Comparison of ENCODE assay signal across 16 cellular contexts in the genomic region with DNA sequence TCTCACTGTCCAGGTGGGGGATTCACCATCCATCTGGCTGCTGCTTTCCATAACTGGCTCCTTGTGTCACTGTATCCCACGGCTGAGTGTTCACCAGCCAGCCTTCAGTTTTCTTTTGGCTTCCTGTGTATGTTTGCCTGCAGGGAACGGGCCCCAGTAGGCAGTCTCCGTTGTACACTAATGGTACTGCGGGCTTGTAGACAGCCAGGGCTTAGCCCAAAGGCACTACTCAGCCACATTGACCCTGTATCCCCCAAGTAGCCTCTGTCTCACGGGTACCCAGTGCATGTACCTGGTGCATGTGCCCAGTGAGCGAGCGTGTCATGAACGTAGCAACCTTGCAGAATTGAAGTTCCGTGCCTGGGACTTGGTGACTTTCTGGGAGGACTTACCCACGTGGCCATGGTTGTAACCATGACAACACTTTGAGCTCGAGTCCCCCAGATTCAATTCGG. TPM values are rescaled to one million over a fixed set of nuclear protein-coding genes. Genes with fewer than 3 reads are reported as not detected.
DNase-seq lines count a peak whose midpoint lies in the region; ATAC-seq, FAIRE-seq and TF ChIP-seq lines count a peak whose summit lies in the region.
"Had no signal": no experiment of that assay in that cellular context is flagged by ENCODE, and none has a peak within 500 bp of the region (broad histone marks: within the 10 kb centered on the region; RNA-seq: fewer than 3 reads in every experiment).

No MANE protein-coding gene starts in this region.

- RAD21 ChIA-PET in GM12878 (lab: Charles Lee; ENCODE audit: unreplicated experiment) = interaction anchor here (1.9 kb wide), 1 partner anchor 193 kb away, joined by 18 read pairs; no protein-coding TSS in a partner anchor

- H2AFZ ChIP-seq in GM12878 (ENCODE audit: control insufficient read depth, low read depth, low read length) (no peak overlapping the region), neuronal stem cell (ENCODE audit: low read length) (no peak overlapping the region)

- peak in 1 of 2 experiments; percentile 58 for DNase-seq in A549 (ENCODE audit: low read depth in 1 of 2, low spot score in 1 of 2)
- peak; percentile 30 for DNase-seq in ELR (ENCODE audit: low read depth)
- DNase-seq in GM12878 (ENCODE audit: low read depth, low spot score) = no peak
- no peak for DNase-seq in neuronal stem cell (ENCODE audit: low spot score)
- DNase-seq in D721Med (ENCODE audit: insufficient read length, low spot score) = no peak
- DNase-seq in NCI-H510A (lab: John Stamatoyannopoulos, UW) = no peak
- DNase-seq: activated CD4-positive, alpha-beta T cell treated with anti-CD3 and anti-CD28 coated beads, Interleukin-2, amount 50 U/mL, for 1 hour; activated effector memory CD4-positive, alpha-beta T cell treated with anti-CD3 and anti-CD28 coated beads, Interleukin-2, amount 50 U/mL, for 16 hours; brain microvascular endothelial cell; effector memory CD4-positive, alpha-beta T cell; pancreas; RPMI8226; T-helper 9 cell had no signal

- BruUV-seq in GM12878 (replicated peaks; lab: Mats Ljungman, UMichigan) = no TSS peak

- peaks cover 11% of the 10 kb centered on the region for H3K79me1 ChIP-seq in neuronal stem cell (ENCODE audit: low read depth, low read length)

- peak overlapping the region; percentile 49 for H2BK15ac ChIP-seq in neuronal stem cell (ENCODE audit: low read length)

- ATAC-seq in A549 (peak; percentile 10 to 33; a peak in 5 of 6 replicates), GM12878 (peak; percentile 10), HG02588 (IDR thresholded peaks at IDR 0.05; ENCODE audit: unreplicated experiment) (no peak), GM19455 (IDR thresholded peaks at IDR 0.05; ENCODE audit: unreplicated experiment) (no peak)
- ATAC-seq: pancreas had no signal

- peak overlapping the region; percentile 44 for H3K18ac ChIP-seq in neuronal stem cell (ENCODE audit: low read length)

- H4K91ac ChIP-seq in neuronal stem cell (ENCODE audit: low read depth, low read length, poor library complexity) = no peak overlapping the region

- H3K4ac ChIP-seq in neuronal stem cell (ENCODE audit: low read length) = no peak overlapping the region

- peak overlapping the region; percentile 56 for H4K8ac ChIP-seq in neuronal stem cell (ENCODE audit: low read depth, low read length)

- peak overlapping the region; percentile 33 for H3K4me3 ChIP-seq in A549
- no peak overlapping the region for H3K4me3 ChIP-seq in GM12878
- H3K4me3 ChIP-seq in neuronal stem cell (ENCODE audit: low read length in 2 of 2) = no peak overlapping the region
- H3K4me3 ChIP-seq: pancreas, tibial nerve had no signal

- TF ChIP-seq EP300 in A549 (IDR thresholded peaks at IDR 0.05) (no peak), GM12878 (IDR thresholded peaks at IDR 0.05; ENCODE audit: borderline replicate concordance in 1 of 2, control insufficient read depth in 1 of 2, low read depth in 2 of 2, low read length in 2 of 2) (no peak)

- peak overlapping the region; percentile 73 to 82 for H3K27ac ChIP-seq in A549
- H3K27ac ChIP-seq in GM12878 (ENCODE audit: control insufficient read depth, insufficient read depth) = no peak overlapping the region
- H3K27ac ChIP-seq in neuronal stem cell (replicated peaks; ENCODE audit: low read length) = no peak overlapping the region
- H3K27ac ChIP-seq: brain microvascular endothelial cell, pancreas, tibial nerve had no signal

- in situ Hi-C loops in GM12878 (cut with MboI) = no loop called here

- H4K20me1 ChIP-seq in GM12878 (ENCODE audit: control insufficient read depth, insufficient read depth) = peaks cover 13% of the 10 kb centered on the region; the same call in 1 of the 2 replicates

- TF ChIP-seq RAD21 in A549 (conservative IDR thresholded peaks at IDR 0.05 in 1 of 2, IDR thresholded peaks at IDR 0.05 in 1 of 2) = no peak
- no peak for TF ChIP-seq RAD21 in GM12878 (IDR thresholded peaks at IDR 0.05; ENCODE audit: insufficient read depth, low read depth, low read length)

- peaks cover 61% of the 10 kb centered on the region for H3K4me1 ChIP-seq in A549
- H3K4me1 ChIP-seq in GM12878 (ENCODE audit: control insufficient read depth, insufficient read depth, low read length) = peaks cover 6% of the 10 kb centered on the region; the same call in 1 of the 2 replicates
- peaks cover 23 to 25% of the 10 kb centered on the region in 2 donors for H3K4me1 ChIP-seq in neuronal stem cell (ENCODE audit: control insufficient read depth in 2 of 2, insufficient read depth in 1 of 2, low read depth in 1 of 2, low read length in 2 of 2)

- TF ChIP-seq CTCF in A549 (IDR thresholded peaks at IDR 0.05) = no peak
- no peak for TF ChIP-seq CTCF in GM12878 (IDR thresholded peaks at IDR 0.05 in 2 of 3, conservative IDR thresholded peaks at IDR 0.05 in 1 of 3; ENCODE audit: control insufficient read depth in 2 of 3, extremely low read depth in 1 of 3, insufficient read depth in 1 of 3, low read depth in 3 of 3, low read length in 3 of 3)
- no peak for TF ChIP-seq CTCF in D721Med (IDR thresholded peaks at IDR 0.05; ENCODE audit: insufficient read depth, missing control alignments)

- H3K23ac ChIP-seq in neuronal stem cell (ENCODE audit: low read depth, low read length, poor library complexity) = peak overlapping the region; percentile 75

- no peak overlapping the region for H2BK120ac ChIP-seq in neuronal stem cell (ENCODE audit: low read depth, low read length)

- peaks cover 6% of the 10 kb centered on the region for H3K79me2 ChIP-seq in GM12878 (ENCODE audit: control insufficient read depth, insufficient read depth, low read length)

- H3K36me3 ChIP-seq in GM12878 (ENCODE audit: control insufficient read depth in 2 of 2, insufficient read depth in 2 of 2, low read length in 1 of 2) (peaks cover 0 to 6% of the 10 kb centered on the region in 2 experiments; a peak in 3 of 4 replicates), neuronal stem cell (replicated peaks in 1 of 2; ENCODE audit: control insufficient read depth in 2 of 2, insufficient read depth in 2 of 2, low read length in 2 of 2) (peaks cover 7 to 18% of the 10 kb centered on the region in 2 donors)
- H3K36me3 ChIP-seq: brain microvascular endothelial cell had no signal

- peak overlapping the region; percentile 17 for H3K14ac ChIP-seq in neuronal stem cell (ENCODE audit: low read length)

- no peak overlapping the region for H2BK5ac ChIP-seq in neuronal stem cell (ENCODE audit: low read length)

- H2AK5ac ChIP-seq in neuronal stem cell (ENCODE audit: low read depth, low read length) = peak overlapping the region; percentile 14

- POLR2A ChIA-PET in A549 (lab: Yijun Ruan, JAX) = interaction anchor here (2.0 kb wide), 1 partner anchor 9 kb away, joined by 5 read pairs; no protein-coding TSS in a partner anchor
- POLR2A ChIA-PET in GM12878 (lab: Charles Lee) = interaction anchor here (0.6 kb wide), 1 partner anchor 59 kb away, joined by 4 read pairs; no protein-coding TSS in a partner anchor

- H3K4me2 ChIP-seq in A549 = peak overlapping the region; percentile 79
- H3K4me2 ChIP-seq in GM12878 (ENCODE audit: control insufficient read depth, insufficient read depth) = no peak overlapping the region
- no peak overlapping the region for H3K4me2 ChIP-seq in neuronal stem cell (ENCODE audit: insufficient read depth, low read length, poor library complexity, severe bottlenecking)

- FAIRE-seq in A549 (lab: Jason Lieb, UNC) (no peak), GM12878 (lab: Jason Lieb, UNC) (no peak), D721Med (lab: Jason Lieb, UNC) (no peak)
- FAIRE-seq: pancreas had no signal

- no peak overlapping the region for H2BK12ac ChIP-seq in neuronal stem cell (ENCODE audit: low read length)

- WGBS in A549 (ENCODE audit: missing lambda C conversion rate) = 4% methylated on average over 12 of the region's 12 CpGs
- WGBS in GM12878 (ENCODE audit: insufficient coverage, insufficient replicate concordance, low lambda C conversion rate, missing lambda C conversion rate) = 56% methylated on average over 12 of the region's 12 CpGs
- no CpG with 5 or more reads among the region's 12 CpGs for WGBS in neuronal stem cell (ENCODE audit: extremely low coverage in 2 of 2, insufficient read length in 2 of 2, insufficient replicate concordance in 1 of 2), 2 donors

- no peak overlapping the region for H3K9ac ChIP-seq in GM12878 (ENCODE audit: control insufficient read depth, insufficient read depth, low read length)
- H3K9ac ChIP-seq in neuronal stem cell (ENCODE audit: low read depth, low read length, poor library complexity) = no peak overlapping the region

- intact Hi-C loops in GM12878 (cut with micrococcal nuclease; ENCODE audit: unreplicated experiment) = no loop called here

- H3K27me3 ChIP-seq in GM12878 (replicated peaks in 1 of 2; ENCODE audit: control insufficient read depth in 2 of 2, insufficient read depth in 2 of 2, low read length in 1 of 2) = no peaks in the 10 kb centered on the region
- peaks cover 0 to 3% (median 0%) of the 10 kb centered on the region in 3 experiments for H3K27me3 ChIP-seq in neuronal stem cell (ENCODE audit: control insufficient read depth in 3 of 3, insufficient read depth in 3 of 3, low read depth in 1 of 3, low read length in 3 of 3)
- H3K27me3 ChIP-seq: brain microvascular endothelial cell, pancreas, tibial nerve had no signal

- TF ChIP-seq POLR2A in A549 (IDR thresholded peaks at IDR 0.05; ENCODE audit: low read length) = no peak
- no peak for TF ChIP-seq POLR2A in GM12878 (IDR thresholded peaks at IDR 0.05; ENCODE audit: low read depth, low read length)

- SMC1A ChIA-PET in GM12878 (lab: Charles Lee; ENCODE audit: uncharacterized antibody, unreplicated experiment) = interaction anchor here (0.9 to 2.9 kb wide), 3 partner anchors 68 to 198 kb away, joined by 3 to 28 read pairs (median 4); no protein-coding TSS in a partner anchor

- CTCF ChIA-PET in A549 (lab: Yijun Ruan, JAX) (interaction anchor here (12.6 kb wide), 1 partner anchor 192 kb away, joined by 123 read pairs; no protein-coding TSS in a partner anchor), GM12878 (lab: Yijun Ruan, JAX) (interaction anchor here (0.6 to 2.0 kb wide), 4 partner anchors 190 to 197 kb away, joined by 3 to 20 read pairs (median 7); no protein-coding TSS in a partner anchor)

- no peaks in the 10 kb centered on the region for H3K9me3 ChIP-seq in A549
- H3K9me3 ChIP-seq in GM12878 (replicated peaks; ENCODE audit: control insufficient read depth, insufficient read depth, low read length) = no peaks in the 10 kb centered on the region
- peaks cover 0 to 2% of the 10 kb centered on the region in 2 donors for H3K9me3 ChIP-seq in neuronal stem cell (replicated peaks in 1 of 2; ENCODE audit: control insufficient read depth in 2 of 2, insufficient read depth in 1 of 2, low read depth in 1 of 2, low read length in 2 of 2)
- H3K9me3 ChIP-seq: pancreas, tibial nerve had no signal

RNA-seq across cellular contexts. Expression of a gene that starts 6.1 kb away (rescaled TPM):
- polyA plus RNA-seq in A549 (2011; rRNA removed) (139 and 151 TPM in 2 replicates), A549 (2017; fragmentation: RNase III; extraction: RNeasy Plus Mini Kit Qiagen cat#74134 plus additional on column Dnase treatment) (200 to 232 TPM (median 220 TPM) in 3 replicates), GM12878 (2011; rRNA removed) (21.8 and 46.7 TPM in 2 replicates), GM12878 (2014; fragmentation: Illumina TruSeq; extraction: Trizol) (10.2 and 14.2 TPM in 2 replicates), GM12878 (2014; fragmentation: Nextera tagmentation; extraction: Ambion mirVana) (1 to 10 TPM; 1.6 to 2.6 TPM), GM12878 (2014; rRNA removed) (13.3 and 14.6 TPM in 2 replicates), GM12878 (2016; fragmentation: Nextera tagmentation; extraction: Ambion mirVana) (10 to 100 TPM; 18.8 to 19.4 TPM)
- polyA plus RNA-seq in A549 (2012; cell fraction: cytosol; rRNA removed) = 236 and 256 TPM in 2 replicates
- polyA plus RNA-seq in A549 (2012; cell fraction: nucleus; rRNA removed) = 551 and 642 TPM in 2 replicates
- 127 and 177 TPM in 2 replicates for polyA minus RNA-seq in A549 (2011; rRNA and poly(A)+ RNA removed)
- 217 and 258 TPM in 2 replicates for total RNA-seq in GM12878 (2013; cell fraction: nucleolus; rRNA removed)
- total RNA-seq in GM12878 (2014; rRNA removed) (13.0 and 14.7 TPM in 2 replicates), GM12878 (2014; rRNA removed; fragmentation: Illumina TruSeq; extraction: Trizol) (7.9 and 8.1 TPM in 2 replicates), GM12878 (2021) (23.5 and 26.8 TPM in 2 replicates)
- 6.9 TPM for polyA plus RNA-seq in GM12878 (2011; ENCODE audit: low read depth)
- 38.7 and 47.0 TPM in 2 replicates for polyA plus RNA-seq in GM12878 (2011; cell fraction: cytosol; rRNA removed)
- 115 and 127 TPM in 2 replicates for polyA plus RNA-seq in GM12878 (2011; cell fraction: nucleus; rRNA removed)
- 14.6 and 20.5 TPM in 2 replicates for polyA plus RNA-seq in GM12878 (2012)
- 48.5 and 62.2 TPM in 2 replicates for polyA minus RNA-seq in GM12878 (2011; rRNA and poly(A)+ RNA removed)
- 12.2 and 18.8 TPM in 2 replicates for polyA minus RNA-seq in GM12878 (2011; cell fraction: cytosol; rRNA and poly(A)+ RNA removed)
- 57.4 and 65.9 TPM in 2 replicates for polyA minus RNA-seq in GM12878 (2011; cell fraction: nucleus; rRNA and poly(A)+ RNA removed)
- polyA plus RNA-seq in neuronal stem cell (2013, experiment 1 of 2) = 11.4 TPM
- 11.8 TPM for polyA plus RNA-seq in neuronal stem cell (2013, experiment 2 of 2)

Comparison
In these comparisons a context has a peak if more than half of its experiments do, and no peak if none do; other contexts are left out.
1. ATAC-seq: peak in A549 (2 of 2) and GM12878 (single experiment); none in HG02588 (single experiment) and GM19455 (single experiment).
2. H3K27ac ChIP-seq: peak in A549 (2 of 2); none in GM12878 (single experiment) and neuronal stem cell (single experiment).